Comparison of ENCODE assay signal across 1 cellular context in genomic region chr1:156870734-156871133, GRCh38.
TF ChIP-seq lines count a peak whose summit lies in the region.

No MANE protein-coding gene starts in this region.

TF ChIP-seq in IMR-90, 13 proteins besides CTCF, POLR2A, EP300 and RAD21:
- TF ChIP-seq CEBPB (IDR thresholded peaks at IDR 0.05; ENCODE audit: low read depth, low read length) (peak; percentile 33; the same call in 1 of the 2 replicates), FOS (IDR thresholded peaks at IDR 0.05; ENCODE audit: low read depth, low read length) (peak; percentile 61; the same call in 1 of the 2 replicates), MAZ (IDR thresholded peaks at IDR 0.05; ENCODE audit: borderline replicate concordance, low read depth, low read length) (no peak), MAFK (IDR thresholded peaks at IDR 0.05; ENCODE audit: low read depth, low read length) (peak; percentile 28; the same call in 1 of the 2 replicates), MXI1 (IDR thresholded peaks at IDR 0.05; ENCODE audit: borderline replicate concordance, low read depth, low read length) (0 out of 2 replicates have a peak, but pooled peaks have one; percentile 23)
